ENCODE assay signal across 1 cellular context in the genomic region with DNA sequence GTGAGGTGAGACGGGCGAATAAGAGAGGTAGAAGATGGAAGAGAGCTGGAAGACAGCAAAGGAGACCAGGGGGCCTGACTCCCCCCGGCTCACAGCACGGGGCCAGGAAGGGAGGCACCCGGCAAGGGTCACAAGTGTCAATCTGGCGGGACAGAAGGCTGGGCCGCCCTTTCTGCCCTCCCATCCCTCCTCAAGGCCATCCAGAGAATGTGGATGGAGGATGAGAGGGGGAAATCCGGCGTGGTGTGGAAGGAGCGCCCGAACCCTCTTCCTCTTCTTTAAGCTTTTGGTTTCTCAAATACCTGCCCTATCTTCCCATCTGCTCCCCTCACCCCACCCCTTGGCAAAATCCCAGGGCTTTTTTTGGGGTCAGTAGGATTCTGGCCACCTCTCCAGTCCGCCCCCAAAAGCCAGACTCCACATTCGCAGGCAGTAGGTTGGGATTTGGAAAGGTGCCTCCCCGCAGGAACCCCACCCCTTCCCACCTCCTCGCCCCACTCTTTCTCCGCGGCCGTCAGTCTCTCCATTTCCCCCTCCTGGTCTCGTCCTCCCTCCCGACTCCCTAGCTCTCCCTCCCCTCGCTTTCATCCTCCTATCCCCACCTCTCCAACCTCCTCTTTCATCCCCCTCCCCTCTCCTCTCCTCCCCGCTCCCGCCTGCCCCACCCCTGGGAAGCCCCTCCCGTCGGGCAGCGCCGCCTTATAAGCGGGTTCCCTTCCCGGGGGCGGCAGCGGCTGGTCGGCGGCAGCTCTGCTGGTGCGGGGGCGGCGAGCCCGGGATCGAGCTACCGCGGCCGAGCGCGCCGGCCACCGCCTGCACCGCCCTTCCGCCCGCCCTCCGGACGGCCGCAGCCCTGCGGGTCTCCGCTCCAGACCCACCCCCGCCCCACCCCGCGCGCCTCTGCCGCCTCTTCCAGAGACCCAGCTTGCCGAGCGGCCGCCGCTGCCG.
A peak's percentile ranks its signal among the peaks of the same experiment; 100 is the strongest.
TF ChIP-seq lines count a peak whose summit lies in the region.

TSS of gene PTMS (plus strand) at position 730 of the 948 bp plus-strand sequence. CDS start 343 bp downstream, outside the sequence.

TF ChIP-seq in K562, 482 proteins besides CTCF, POLR2A, EP300 and RAD21 (continued from another document and continues in another):
- TF ChIP-seq ZNF655 (CRISPR knock-in tag; IDR thresholded peaks at IDR 0.05) (no peak), CSDE1 (IDR thresholded peaks at IDR 0.05) (no peak), ZNF511 (CRISPR knock-in tag; IDR thresholded peaks at IDR 0.05) (no peak), FOXK1 (CRISPR knock-in tag; IDR thresholded peaks at IDR 0.05; ENCODE audit: borderline replicate concordance) (no peak), NFYB (IDR thresholded peaks at IDR 0.05; ENCODE audit: extremely low read depth, insufficient read length) (no peak), STAT5B (CRISPR knock-in tag; IDR thresholded peaks at IDR 0.05) (no peak), ZNF175 (CRISPR knock-in tag; IDR thresholded peaks at IDR 0.05; ENCODE audit: low read depth) (no peak), CREB1 (IDR thresholded peaks at IDR 0.05) (no peak), CREB1 (CRISPR knock-in tag; IDR thresholded peaks at IDR 0.05) (no peak), NCOR1 (IDR thresholded peaks at IDR 0.05) (no peak), ZNF644 (tag; IDR thresholded peaks at IDR 0.05; ENCODE audit: low read depth) (no peak), ZNF76 (CRISPR knock-in tag; IDR thresholded peaks at IDR 0.05; ENCODE audit: borderline replicate concordance) (no peak), ELK1 (CRISPR knock-in tag; IDR thresholded peaks at IDR 0.05) (no peak), GTF2B (IDR thresholded peaks at IDR 0.05; ENCODE audit: extremely low read depth, insufficient read length) (no peak), MAX (CRISPR knock-in tag; IDR thresholded peaks at IDR 0.05) (no peak), NR2C1 (IDR thresholded peaks at IDR 0.05) (no peak; the same call in 1 of the 2 replicates), NR2C1 (tag; IDR thresholded peaks at IDR 0.05) (no peak), SREBF1 (IDR thresholded peaks at IDR 0.05; ENCODE audit: borderline replicate concordance, low read depth, low read length) (no peak), RERE (CRISPR knock-in tag; IDR thresholded peaks at IDR 0.05; ENCODE audit: borderline replicate concordance) (no peak), RBM15 (IDR thresholded peaks at IDR 0.05; ENCODE audit: insufficient read depth, low read length) (no peak), GATA2 (CRISPR knock-in tag; IDR thresholded peaks at IDR 0.05) (no peak), JUND (IDR thresholded peaks at IDR 0.05; ENCODE audit: borderline replicate concordance, low read depth, low read length) (no peak), JUND (tag; IDR thresholded peaks at IDR 0.05; ENCODE audit: borderline replicate concordance, low read depth, low read length) (no peak), ZFP1 (CRISPR knock-in tag; IDR thresholded peaks at IDR 0.05) (no peak), CREB3L1 (IDR thresholded peaks at IDR 0.05; ENCODE audit: borderline replicate concordance, low read depth) (no peak), TSC22D4 (tag; IDR thresholded peaks at IDR 0.05) (no peak), PHF20 (IDR thresholded peaks at IDR 0.05; ENCODE audit: partially characterized antibody) (no peak), WHSC1 (IDR thresholded peaks at IDR 0.05; ENCODE audit: low read length) (no peak), ETS1 (conservative IDR thresholded peaks at IDR 0.05; ENCODE audit: control insufficient read depth, low read depth, low read length) (0 out of 2 replicates have a peak, but pooled peaks have one; percentile 20), GATAD2A (IDR thresholded peaks at IDR 0.05) (no peak), ZNF41 (CRISPR knock-in tag; conservative IDR thresholded peaks at IDR 0.05) (no peak)
- TF ChIP-seq, protein P1, sequence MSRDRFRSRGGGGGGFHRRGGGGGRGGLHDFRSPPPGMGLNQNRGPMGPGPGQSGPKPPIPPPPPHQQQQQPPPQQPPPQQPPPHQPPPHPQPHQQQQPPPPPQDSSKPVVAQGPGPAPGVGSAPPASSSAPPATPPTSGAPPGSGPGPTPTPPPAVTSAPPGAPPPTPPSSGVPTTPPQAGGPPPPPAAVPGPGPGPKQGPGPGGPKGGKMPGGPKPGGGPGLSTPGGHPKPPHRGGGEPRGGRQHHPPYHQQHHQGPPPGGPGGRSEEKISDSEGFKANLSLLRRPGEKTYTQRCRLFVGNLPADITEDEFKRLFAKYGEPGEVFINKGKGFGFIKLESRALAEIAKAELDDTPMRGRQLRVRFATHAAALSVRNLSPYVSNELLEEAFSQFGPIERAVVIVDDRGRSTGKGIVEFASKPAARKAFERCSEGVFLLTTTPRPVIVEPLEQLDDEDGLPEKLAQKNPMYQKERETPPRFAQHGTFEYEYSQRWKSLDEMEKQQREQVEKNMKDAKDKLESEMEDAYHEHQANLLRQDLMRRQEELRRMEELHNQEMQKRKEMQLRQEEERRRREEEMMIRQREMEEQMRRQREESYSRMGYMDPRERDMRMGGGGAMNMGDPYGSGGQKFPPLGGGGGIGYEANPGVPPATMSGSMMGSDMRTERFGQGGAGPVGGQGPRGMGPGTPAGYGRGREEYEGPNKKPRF (IDR thresholded peaks at IDR 0.05; ENCODE audit: low read depth, low read length): no peak
- TF ChIP-seq, protein P2, sequence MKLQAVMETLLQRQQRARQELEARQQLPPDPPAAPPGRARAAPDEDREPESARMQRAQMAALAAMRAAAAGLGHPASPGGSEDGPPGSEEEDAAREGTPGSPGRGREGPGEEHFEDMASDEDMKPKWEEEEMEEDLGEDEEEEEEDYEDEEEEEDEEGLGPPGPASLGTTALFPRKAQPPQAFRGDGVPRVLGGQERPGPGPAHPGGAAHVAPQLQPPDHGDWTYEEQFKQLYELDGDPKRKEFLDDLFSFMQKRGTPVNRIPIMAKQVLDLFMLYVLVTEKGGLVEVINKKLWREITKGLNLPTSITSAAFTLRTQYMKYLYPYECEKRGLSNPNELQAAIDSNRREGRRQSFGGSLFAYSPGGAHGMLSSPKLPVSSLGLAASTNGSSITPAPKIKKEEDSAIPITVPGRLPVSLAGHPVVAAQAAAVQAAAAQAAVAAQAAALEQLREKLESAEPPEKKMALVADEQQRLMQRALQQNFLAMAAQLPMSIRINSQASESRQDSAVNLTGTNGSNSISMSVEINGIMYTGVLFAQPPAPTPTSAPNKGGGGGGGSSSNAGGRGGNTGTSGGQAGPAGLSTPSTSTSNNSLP (IDR thresholded peaks at IDR 0.05; ENCODE audit: borderline replicate concordance, low read depth, low read length): no peak
- TF ChIP-seq, protein P3, sequence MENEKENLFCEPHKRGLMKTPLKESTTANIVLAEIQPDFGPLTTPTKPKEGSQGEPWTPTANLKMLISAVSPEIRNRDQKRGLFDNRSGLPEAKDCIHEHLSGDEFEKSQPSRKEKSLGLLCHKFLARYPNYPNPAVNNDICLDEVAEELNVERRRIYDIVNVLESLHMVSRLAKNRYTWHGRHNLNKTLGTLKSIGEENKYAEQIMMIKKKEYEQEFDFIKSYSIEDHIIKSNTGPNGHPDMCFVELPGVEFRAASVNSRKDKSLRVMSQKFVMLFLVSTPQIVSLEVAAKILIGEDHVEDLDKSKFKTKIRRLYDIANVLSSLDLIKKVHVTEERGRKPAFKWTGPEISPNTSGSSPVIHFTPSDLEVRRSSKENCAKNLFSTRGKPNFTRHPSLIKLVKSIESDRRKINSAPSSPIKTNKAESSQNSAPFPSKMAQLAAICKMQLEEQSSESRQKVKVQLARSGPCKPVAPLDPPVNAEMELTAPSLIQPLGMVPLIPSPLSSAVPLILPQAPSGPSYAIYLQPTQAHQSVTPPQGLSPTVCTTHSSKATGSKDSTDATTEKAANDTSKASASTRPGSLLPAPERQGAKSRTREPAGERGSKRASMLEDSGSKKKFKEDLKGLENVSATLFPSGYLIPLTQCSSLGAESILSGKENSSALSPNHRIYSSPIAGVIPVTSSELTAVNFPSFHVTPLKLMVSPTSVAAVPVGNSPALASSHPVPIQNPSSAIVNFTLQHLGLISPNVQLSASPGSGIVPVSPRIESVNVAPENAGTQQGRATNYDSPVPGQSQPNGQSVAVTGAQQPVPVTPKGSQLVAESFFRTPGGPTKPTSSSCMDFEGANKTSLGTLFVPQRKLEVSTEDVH (IDR thresholded peaks at IDR 0.05; ENCODE audit: low read depth, partially characterized antibody): no peak
